Comparison of ENCODE assay signal across 8 cellular contexts in genomic region chr10:110304394-110304779, GRCh38. TPM values are rescaled to one million over a fixed set of nuclear protein-coding genes. Genes with fewer than 3 reads are reported as not detected.
DNase-seq lines count a peak whose midpoint lies in the region; ATAC-seq and TF ChIP-seq lines count a peak whose summit lies in the region.

No MANE protein-coding gene starts in this region.

- H3K9me3 ChIP-seq in DOHH2 (ENCODE audit: control insufficient read depth, insufficient read depth, low read length) = no peaks in the 10 kb centered on the region
- no peaks in the 10 kb centered on the region for H3K9me3 ChIP-seq in HUES64 (ENCODE audit: insufficient read depth, low read depth, low read length)
- no peaks in the 10 kb centered on the region for H3K9me3 ChIP-seq in liver (ENCODE audit: control insufficient read depth in 4 of 4, low read length in 3 of 4)
- no peaks in the 10 kb centered on the region for H3K9me3 ChIP-seq in thyroid gland

- peaks cover 66% of the 10 kb centered on the region for H3K4me1 Mint-ChIP-seq in brain

- no peak for TF ChIP-seq POLR2A in thyroid gland (IDR thresholded peaks at IDR 0.05)

- WGBS in HUES64 = under 1% methylated on average over 42 of the region's 42 CpGs
- under 1% methylated on average over 42 of the region's 42 CpGs for WGBS in liver
- 0 to 1% methylated on average over 2 to 10 of the region's 42 CpGs for WGBS in thyroid gland, 2 donors

- peak overlapping the region; percentile 78 for H3K4me3 ChIP-seq in DOHH2 (ENCODE audit: low read length)
- peak overlapping the region; percentile 88 for H3K4me3 ChIP-seq in HUES64 (ENCODE audit: low read length)
- H3K4me3 ChIP-seq in liver (ENCODE audit: low read depth in 1 of 3, low read length in 3 of 3) = peak overlapping the region; percentile 82 to 98 (median 88)
- peak overlapping the region; percentile 50 to 98 (median 93) for H3K4me3 ChIP-seq in thyroid gland (replicated peaks in 1 of 3)

- peaks cover 51% of the 10 kb centered on the region for H3K79me2 ChIP-seq in DOHH2 (ENCODE audit: control insufficient read depth, low read length)

- H3K4me2 ChIP-seq in DOHH2 (ENCODE audit: low read length) = peak overlapping the region; percentile 62

- peaks cover 11% of the 10 kb centered on the region for H3K27me3 Mint-ChIP-seq in brain

- no peaks in the 10 kb centered on the region for H3K9me2 ChIP-seq in DOHH2 (replicated peaks; ENCODE audit: control insufficient read depth, low read length)

- intact Hi-C loops in thyroid gland (cut with DNase I) = no loop called here

- 0 out of 2 replicates have a peak, but pooled peaks cover 9% of the 10 kb centered on the region for H3F3A ChIP-seq in DOHH2 (ENCODE audit: control insufficient read depth, insufficient read depth)

- H3K4me3 Mint-ChIP-seq in brain = peak overlapping the region; percentile 94 to 99 (median 98)

- peaks cover 33% of the 10 kb centered on the region for H3K36me3 Mint-ChIP-seq in brain

- H3K4me1 ChIP-seq in DOHH2 (ENCODE audit: control insufficient read depth, low read length) = peaks cover 37% of the 10 kb centered on the region
- peaks cover 17% of the 10 kb centered on the region for H3K4me1 ChIP-seq in HUES64 (ENCODE audit: insufficient read depth, low read length)
- H3K4me1 ChIP-seq in liver (ENCODE audit: control insufficient read depth in 4 of 4, insufficient read depth in 4 of 4, low read length in 3 of 4) = peaks cover 4 to 44% (median 33%) of the 10 kb centered on the region in 4 donors
- H3K4me1 ChIP-seq in thyroid gland = peaks cover 12 to 20% of the 10 kb centered on the region in 2 donors

- TF ChIP-seq CTCF in DOHH2 (IDR thresholded peaks at IDR 0.05; ENCODE audit: low read depth, low read length, poor library complexity, severe bottlenecking) (no peak), brain (conservative IDR thresholded peaks at IDR 0.05) (no peak), liver (IDR thresholded peaks at IDR 0.05; ENCODE audit: low read depth, low read length, missing input control) (no peak), thyroid gland (IDR thresholded peaks at IDR 0.05) (no peak)

- DNase-seq in thyroid gland = peak in 1 of 2 donors; percentile 36
- DNase-seq in OCI-M1 (lab: John Stamatoyannopoulos, UW) = no peak
- no peak for DNase-seq in stimulated activated naive CD4-positive, alpha-beta T cell (lab: John Stamatoyannopoulos, UW)

- ATAC-seq in GM21515 (IDR thresholded peaks at IDR 0.05; ENCODE audit: unreplicated experiment) = peak; percentile 45

- TF ChIP-seq RAD21 in liver (IDR thresholded peaks at IDR 0.05) = no peak

- H3K36me3 ChIP-seq in DOHH2 (ENCODE audit: control insufficient read depth, low read length) = peaks cover 49% of the 10 kb centered on the region
- H3K36me3 ChIP-seq in HUES64 (ENCODE audit: insufficient read depth, low read length) = peaks cover 40% of the 10 kb centered on the region
- peaks cover 2 to 20% (median 12%) of the 10 kb centered on the region in 4 donors for H3K36me3 ChIP-seq in liver (ENCODE audit: control insufficient read depth in 4 of 4, insufficient read depth in 3 of 4, low read depth in 1 of 4, low read length in 3 of 4)
- peaks cover 22 to 23% of the 10 kb centered on the region in 2 donors for H3K36me3 ChIP-seq in thyroid gland

- H3K27me3 ChIP-seq in DOHH2 (ENCODE audit: control insufficient read depth, low read length) (no peaks in the 10 kb centered on the region), HUES64 (ENCODE audit: insufficient read depth, low read length) (no peaks in the 10 kb centered on the region), liver (ENCODE audit: control insufficient read depth in 4 of 4, insufficient read depth in 4 of 4, low read length in 3 of 4) (no peaks in the 10 kb centered on the region), thyroid gland (no peaks in the 10 kb centered on the region)

- H3K27ac ChIP-seq in DOHH2 (ENCODE audit: low read depth, low read length) (peak overlapping the region; percentile 57), HUES64 (ENCODE audit: low read depth, low read length) (peak overlapping the region; percentile 97), liver (ENCODE audit: low read depth in 1 of 2, low read length in 2 of 2) (peak overlapping the region; percentile 86 to 92), thyroid gland (peak overlapping the region; percentile 53 to 94 (median 91))

- H3K9ac ChIP-seq in HUES64 (ENCODE audit: low read depth, low read length) (peak overlapping the region; percentile 97), liver (ENCODE audit: low read depth in 1 of 2, low read length in 2 of 2) (peak overlapping the region; percentile 97)

- peaks cover 0 to 3% (median 0%) of the 10 kb centered on the region in 5 experiments for H3K9me3 Mint-ChIP-seq in brain

- 0 out of 2 replicates have a peak, but pooled peaks cover 8% of the 10 kb centered on the region for H4K20me1 ChIP-seq in DOHH2 (ENCODE audit: control insufficient read depth, insufficient read depth, low read depth, low read length)

- H3K27ac Mint-ChIP-seq in brain = peak overlapping the region; percentile 98 to 99 (median 99)

TF ChIP-seq in liver, 16 proteins besides CTCF, POLR2A, EP300 and RAD21:
- no peak for TF ChIP-seq NR2F2 (IDR thresholded peaks at IDR 0.05)
- TF ChIP-seq EGR1 (IDR thresholded peaks at IDR 0.05; ENCODE audit: low read depth in 2 of 2) = no peak
- no peak for TF ChIP-seq HNF4A (conservative IDR thresholded peaks at IDR 0.05)
- no peak for TF ChIP-seq RXRA (IDR thresholded peaks at IDR 0.05)
- TF ChIP-seq REST (IDR thresholded peaks at IDR 0.05) = no peak
- TF ChIP-seq MAX (IDR thresholded peaks at IDR 0.05) = no peak
- TF ChIP-seq TAF1 (conservative IDR thresholded peaks at IDR 0.05) = no peak
- no peak for TF ChIP-seq GABPA (IDR thresholded peaks at IDR 0.05 in 1 of 2, conservative IDR thresholded peaks at IDR 0.05 in 1 of 2)
- TF ChIP-seq FOXA2 (IDR thresholded peaks at IDR 0.05) = no peak
- no peak for TF ChIP-seq YY1 (IDR thresholded peaks at IDR 0.05)
- TF ChIP-seq, protein P1, sequence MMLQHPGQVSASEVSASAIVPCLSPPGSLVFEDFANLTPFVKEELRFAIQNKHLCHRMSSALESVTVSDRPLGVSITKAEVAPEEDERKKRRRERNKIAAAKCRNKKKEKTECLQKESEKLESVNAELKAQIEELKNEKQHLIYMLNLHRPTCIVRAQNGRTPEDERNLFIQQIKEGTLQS (IDR thresholded peaks at IDR 0.05) = no peak
- TF ChIP-seq FOXA1 (IDR thresholded peaks at IDR 0.05) = no peak
- TF ChIP-seq HNF4G (IDR thresholded peaks at IDR 0.05) = no peak
- TF ChIP-seq JUND (IDR thresholded peaks at IDR 0.05) = no peak
- TF ChIP-seq SP1 (IDR thresholded peaks at IDR 0.05) = no peak
- TF ChIP-seq, protein P2, sequence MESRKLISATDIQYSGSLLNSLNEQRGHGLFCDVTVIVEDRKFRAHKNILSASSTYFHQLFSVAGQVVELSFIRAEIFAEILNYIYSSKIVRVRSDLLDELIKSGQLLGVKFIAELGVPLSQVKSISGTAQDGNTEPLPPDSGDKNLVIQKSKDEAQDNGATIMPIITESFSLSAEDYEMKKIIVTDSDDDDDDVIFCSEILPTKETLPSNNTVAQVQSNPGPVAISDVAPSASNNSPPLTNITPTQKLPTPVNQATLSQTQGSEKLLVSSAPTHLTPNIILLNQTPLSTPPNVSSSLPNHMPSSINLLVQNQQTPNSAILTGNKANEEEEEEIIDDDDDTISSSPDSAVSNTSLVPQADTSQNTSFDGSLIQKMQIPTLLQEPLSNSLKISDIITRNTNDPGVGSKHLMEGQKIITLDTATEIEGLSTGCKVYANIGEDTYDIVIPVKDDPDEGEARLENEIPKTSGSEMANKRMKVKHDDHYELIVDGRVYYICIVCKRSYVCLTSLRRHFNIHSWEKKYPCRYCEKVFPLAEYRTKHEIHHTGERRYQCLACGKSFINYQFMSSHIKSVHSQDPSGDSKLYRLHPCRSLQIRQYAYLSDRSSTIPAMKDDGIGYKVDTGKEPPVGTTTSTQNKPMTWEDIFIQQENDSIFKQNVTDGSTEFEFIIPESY (IDR thresholded peaks at IDR 0.05) = no peak

RNA-seq across cellular contexts. Expression of gene SMNDC1, which starts 0.3 kb away (rescaled TPM):
- polyA plus RNA-seq in HUES64 (2013, experiment 1 of 2) = 30.8 TPM
- polyA plus RNA-seq in HUES64 (2013, experiment 2 of 2) = 28.0 TPM
- polyA plus RNA-seq in brain (ENCODE audit: insufficient read depth, low read depth, low replicate concordance) = 22.3 TPM
- 1 to 10 TPM; 6.4 to 6.8 TPM for total RNA-seq in liver
- polyA plus RNA-seq in liver = 1 to 10 TPM; 4.9 to 5.5 TPM
- total RNA-seq in thyroid gland = 10 to 100 TPM; 12.3 to 16.3 (median 13.5) TPM
